Comparison of ENCODE assay signal across 17 cellular contexts in genomic region chrX:63961964-63962363, GRCh38.
DNase-seq lines count a peak whose midpoint lies in the region; ATAC-seq and TF ChIP-seq lines count a peak whose summit lies in the region.
"Had no signal": no experiment of that assay in that cellular context is flagged by ENCODE, and none has a peak within 500 bp of the region (broad histone marks: within the 10 kb centered on the region; RNA-seq: fewer than 3 reads in every experiment).

No MANE protein-coding gene starts in this region.

- H3K4me1 Mint-ChIP-seq in activated CD8-positive, alpha-beta T cell treated with anti-CD3 and anti-CD28 coated beads, Interleukin-2, amount 10 ng/mL, durations not matched to agents 7 days and 5 days (ENCODE audit: low read depth): no peaks in the 10 kb centered on the region
- H3K4me1 Mint-ChIP-seq: CD4-positive, alpha-beta memory T cell had no signal

- CTCF ChIA-PET in activated CD8-positive, alpha-beta T cell treated with anti-CD3 and anti-CD28 coated beads, Interleukin-2, amount 10 ng/mL, durations not matched to agents 7 days and 5 days (lab: Charles Lee): no interaction called here

- no peak overlapping the region for H3K4me3 Mint-ChIP-seq in activated CD8-positive, alpha-beta T cell treated with anti-CD3 and anti-CD28 coated beads, Interleukin-2, amount 10 ng/mL, durations not matched to agents 7 days and 5 days
- H3K4me3 Mint-ChIP-seq: CD4-positive, alpha-beta memory T cell had no signal

- H2BK15ac ChIP-seq in mesendoderm (replicated peaks; ENCODE audit: low read depth): no peak overlapping the region

- H3K9me3 Mint-ChIP-seq in activated CD8-positive, alpha-beta T cell treated with anti-CD3 and anti-CD28 coated beads, Interleukin-2, amount 10 ng/mL, durations not matched to agents 7 days and 5 days (ENCODE audit: insufficient read depth): peaks cover 4% of the 10 kb centered on the region

- no peaks in the 10 kb centered on the region for H3K27me3 Mint-ChIP-seq in activated CD8-positive, alpha-beta T cell treated with anti-CD3 and anti-CD28 coated beads, Interleukin-2, amount 10 ng/mL, durations not matched to agents 7 days and 5 days (ENCODE audit: low read depth)
- H3K27me3 Mint-ChIP-seq: CD4-positive, alpha-beta memory T cell had no signal

- TF ChIP-seq CTCF in body of pancreas (IDR thresholded peaks at IDR 0.05): no peak

- POLR2A ChIA-PET in activated CD8-positive, alpha-beta T cell treated with anti-CD3 and anti-CD28 coated beads, Interleukin-2, amount 10 ng/mL, durations not matched to agents 7 days and 5 days (lab: Charles Lee): no interaction called here

- no peak overlapping the region for H4K5ac ChIP-seq in mesendoderm (ENCODE audit: low read length)

- no peaks in the 10 kb centered on the region for H3K79me2 ChIP-seq in mesendoderm (ENCODE audit: control insufficient read depth, insufficient read depth, low read length)

- no peak overlapping the region for H3K4ac ChIP-seq in mesendoderm (ENCODE audit: low read depth, low read length)

- H3K4me1 ChIP-seq in body of pancreas (peaks cover 38% of the 10 kb centered on the region), mesendoderm (ENCODE audit: control insufficient read depth, low read depth, low read length) (no peaks in the 10 kb centered on the region), SJCRH30 (no peaks in the 10 kb centered on the region)

- intact Hi-C loops in left ventricle myocardium superior (cut with micrococcal nuclease) (no loop called here), Right ventricle myocardium inferior (cut with DNase I) (no loop called here), body of pancreas (cut with DNase I) (no loop called here)

- no peak for DNase-seq in left ventricle myocardium superior
- no peak for DNase-seq in Right ventricle myocardium inferior (ENCODE audit: missing footprints)
- peak; percentile 39 to 67 (median 56) for DNase-seq in body of pancreas
- peak; percentile 7 for DNase-seq in mesendoderm
- no peak for DNase-seq in activated CD8-positive, alpha-beta T cell treated with anti-CD3 and anti-CD28 coated beads, Interleukin-2, amount 10 ng/mL, durations not matched to agents 7 days and 5 days
- DNase-seq in SJCRH30: no peak
- DNase-seq: C1 segment of cervical spinal cord; Calu3; CD4-positive, alpha-beta memory T cell; COR-L47; DMS53; DND-41; GDM1; GM23248; H7; HCEC 1CT had no signal

- H3K36me3 Mint-ChIP-seq in activated CD8-positive, alpha-beta T cell treated with anti-CD3 and anti-CD28 coated beads, Interleukin-2, amount 10 ng/mL, durations not matched to agents 7 days and 5 days (ENCODE audit: low read depth): no peaks in the 10 kb centered on the region
- H3K36me3 Mint-ChIP-seq: CD4-positive, alpha-beta memory T cell had no signal

- H2BK120ac ChIP-seq in mesendoderm (ENCODE audit: low read depth, low read length): no peak overlapping the region

- H3K27ac ChIP-seq in body of pancreas (peak overlapping the region; percentile 15 to 68 (median 52)), mesendoderm (ENCODE audit: low read depth, low read length) (no peak overlapping the region), SJCRH30 (no peak overlapping the region)
- H3K27ac ChIP-seq: GM23248 had no signal

- H3K27me3 ChIP-seq in body of pancreas (no peaks in the 10 kb centered on the region), mesendoderm (ENCODE audit: insufficient read depth, low read length, poor library complexity) (no peaks in the 10 kb centered on the region), SJCRH30 (no peaks in the 10 kb centered on the region)

- no peak overlapping the region for H3K4me3 ChIP-seq in body of pancreas
- no peak overlapping the region for H3K4me3 ChIP-seq in mesendoderm (ENCODE audit: low read length)
- no peak overlapping the region for H3K4me3 ChIP-seq in SJCRH30
- H3K4me3 ChIP-seq: GM12878, GM23248 had no signal

- no peak overlapping the region for H2BK5ac ChIP-seq in mesendoderm (ENCODE audit: low read length)

- H3K9ac ChIP-seq in mesendoderm (ENCODE audit: low read length): no peak overlapping the region
- H3K9ac ChIP-seq: GM23248 had no signal

- WGBS in body of pancreas, 2 donors: 22 to 29% methylated on average over 1 of the region's 1 CpG
- WGBS in mesendoderm (ENCODE audit: extremely low coverage, insufficient coverage, low lambda C conversion rate): no CpG with 5 or more reads among the region's 1 CpG

- H3K56ac ChIP-seq in mesendoderm (ENCODE audit: low read length): no peak overlapping the region

- H3K23ac ChIP-seq in mesendoderm (ENCODE audit: low read length): no peak overlapping the region

- H3K36me3 ChIP-seq in body of pancreas (replicated peaks in 1 of 2; ENCODE audit: insufficient read depth in 1 of 2, low read depth in 2 of 2) (no peaks in the 10 kb centered on the region), mesendoderm (ENCODE audit: control insufficient read depth, insufficient read depth, low read length) (no peaks in the 10 kb centered on the region), SJCRH30 (no peaks in the 10 kb centered on the region)

- H3K9me3 ChIP-seq in body of pancreas (no peaks in the 10 kb centered on the region), SJCRH30 (replicated peaks) (no peaks in the 10 kb centered on the region)

- no peak overlapping the region for H2AK5ac ChIP-seq in mesendoderm (ENCODE audit: low read length)

- H3K27ac Mint-ChIP-seq in activated CD8-positive, alpha-beta T cell treated with anti-CD3 and anti-CD28 coated beads, Interleukin-2, amount 10 ng/mL, durations not matched to agents 7 days and 5 days: no peak overlapping the region
- H3K27ac Mint-ChIP-seq: CD4-positive, alpha-beta memory T cell had no signal

- no peak overlapping the region for H3K18ac ChIP-seq in mesendoderm (ENCODE audit: low read length)

- H3K4me2 ChIP-seq in mesendoderm (ENCODE audit: low read length): no peak overlapping the region

- no peaks in the 10 kb centered on the region for H3K79me1 ChIP-seq in mesendoderm (ENCODE audit: low read length)

- no peak for TF ChIP-seq POLR2A in body of pancreas (IDR thresholded peaks at IDR 0.05)

- ATAC-seq in left ventricle myocardium superior: peak; percentile 77
- ATAC-seq in Right ventricle myocardium inferior: no peak
- peak; percentile 84 for ATAC-seq in body of pancreas
- ATAC-seq in activated CD8-positive, alpha-beta T cell treated with anti-CD3 and anti-CD28 coated beads, Interleukin-2, amount 10 ng/mL, durations not matched to agents 7 days and 5 days: no peak
- ATAC-seq: GM12878 had no signal

- no peak overlapping the region for H4K8ac ChIP-seq in mesendoderm (ENCODE audit: low read depth, low read length)

Comparison
In these comparisons a context has a peak if more than half of its experiments do, and no peak if none do; other contexts are left out.
1. ATAC-seq: peak in left ventricle myocardium superior (single experiment) and body of pancreas (single experiment); none in Right ventricle myocardium inferior (single experiment) and activated CD8-positive, alpha-beta T cell treated with anti-CD3 and anti-CD28 coated beads, Interleukin-2, amount 10 ng/mL, durations not matched to agents 7 days and 5 days (single experiment).
2. DNase-seq: peak in body of pancreas (4 of 4) and mesendoderm (single experiment); none in left ventricle myocardium superior (single experiment), Right ventricle myocardium inferior (single experiment), activated CD8-positive, alpha-beta T cell treated with anti-CD3 and anti-CD28 coated beads, Interleukin-2, amount 10 ng/mL, durations not matched to agents 7 days and 5 days (single experiment) and SJCRH30 (0 of 2).
3. H3K27ac ChIP-seq: peak in body of pancreas (4 of 4); none in mesendoderm (single experiment) and SJCRH30 (single experiment).